ENCODE assay signal across 1 cellular context in the genomic region with DNA sequence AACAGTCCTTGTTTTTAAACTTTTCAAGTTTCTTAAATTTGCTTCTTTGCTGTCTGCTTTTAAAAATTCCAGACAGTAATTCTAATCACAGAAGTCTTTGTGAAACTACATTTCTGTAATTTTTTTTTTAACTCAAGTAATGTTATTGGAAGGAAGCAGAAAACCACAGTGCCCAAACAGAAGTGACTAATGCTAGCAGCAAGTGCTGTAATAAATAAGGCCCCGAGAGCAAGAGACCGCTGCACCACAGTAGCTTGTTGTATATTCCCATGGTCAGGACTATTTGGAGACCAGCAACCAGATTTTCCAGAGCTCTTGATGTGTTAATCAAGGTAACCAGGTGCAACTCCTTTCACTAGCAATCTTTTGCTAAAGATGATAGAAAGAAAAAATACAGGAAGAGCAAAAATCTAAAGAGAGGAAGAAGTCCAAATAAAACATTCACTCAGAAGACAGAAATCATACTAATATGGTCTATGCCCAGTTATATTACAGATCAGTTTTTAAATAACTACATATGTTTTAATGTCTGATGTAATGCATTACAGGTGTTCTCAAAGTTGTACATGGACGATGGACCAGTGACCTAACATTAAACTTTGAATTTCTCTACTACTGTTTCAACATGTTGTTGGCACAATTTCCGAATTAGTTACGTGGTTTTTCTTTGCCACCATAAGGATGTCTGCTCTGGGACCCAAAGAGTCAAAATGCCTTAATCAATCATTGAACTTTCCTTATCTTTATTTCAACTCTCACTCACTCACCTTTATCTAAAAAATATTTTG.
TF ChIP-seq lines count a peak whose summit lies in the region.

No MANE protein-coding gene starts in this region.

TF ChIP-seq in GM23338, 12 proteins besides CTCF, POLR2A, EP300 and RAD21 (continued from another document):
- TF ChIP-seq, protein P1, sequence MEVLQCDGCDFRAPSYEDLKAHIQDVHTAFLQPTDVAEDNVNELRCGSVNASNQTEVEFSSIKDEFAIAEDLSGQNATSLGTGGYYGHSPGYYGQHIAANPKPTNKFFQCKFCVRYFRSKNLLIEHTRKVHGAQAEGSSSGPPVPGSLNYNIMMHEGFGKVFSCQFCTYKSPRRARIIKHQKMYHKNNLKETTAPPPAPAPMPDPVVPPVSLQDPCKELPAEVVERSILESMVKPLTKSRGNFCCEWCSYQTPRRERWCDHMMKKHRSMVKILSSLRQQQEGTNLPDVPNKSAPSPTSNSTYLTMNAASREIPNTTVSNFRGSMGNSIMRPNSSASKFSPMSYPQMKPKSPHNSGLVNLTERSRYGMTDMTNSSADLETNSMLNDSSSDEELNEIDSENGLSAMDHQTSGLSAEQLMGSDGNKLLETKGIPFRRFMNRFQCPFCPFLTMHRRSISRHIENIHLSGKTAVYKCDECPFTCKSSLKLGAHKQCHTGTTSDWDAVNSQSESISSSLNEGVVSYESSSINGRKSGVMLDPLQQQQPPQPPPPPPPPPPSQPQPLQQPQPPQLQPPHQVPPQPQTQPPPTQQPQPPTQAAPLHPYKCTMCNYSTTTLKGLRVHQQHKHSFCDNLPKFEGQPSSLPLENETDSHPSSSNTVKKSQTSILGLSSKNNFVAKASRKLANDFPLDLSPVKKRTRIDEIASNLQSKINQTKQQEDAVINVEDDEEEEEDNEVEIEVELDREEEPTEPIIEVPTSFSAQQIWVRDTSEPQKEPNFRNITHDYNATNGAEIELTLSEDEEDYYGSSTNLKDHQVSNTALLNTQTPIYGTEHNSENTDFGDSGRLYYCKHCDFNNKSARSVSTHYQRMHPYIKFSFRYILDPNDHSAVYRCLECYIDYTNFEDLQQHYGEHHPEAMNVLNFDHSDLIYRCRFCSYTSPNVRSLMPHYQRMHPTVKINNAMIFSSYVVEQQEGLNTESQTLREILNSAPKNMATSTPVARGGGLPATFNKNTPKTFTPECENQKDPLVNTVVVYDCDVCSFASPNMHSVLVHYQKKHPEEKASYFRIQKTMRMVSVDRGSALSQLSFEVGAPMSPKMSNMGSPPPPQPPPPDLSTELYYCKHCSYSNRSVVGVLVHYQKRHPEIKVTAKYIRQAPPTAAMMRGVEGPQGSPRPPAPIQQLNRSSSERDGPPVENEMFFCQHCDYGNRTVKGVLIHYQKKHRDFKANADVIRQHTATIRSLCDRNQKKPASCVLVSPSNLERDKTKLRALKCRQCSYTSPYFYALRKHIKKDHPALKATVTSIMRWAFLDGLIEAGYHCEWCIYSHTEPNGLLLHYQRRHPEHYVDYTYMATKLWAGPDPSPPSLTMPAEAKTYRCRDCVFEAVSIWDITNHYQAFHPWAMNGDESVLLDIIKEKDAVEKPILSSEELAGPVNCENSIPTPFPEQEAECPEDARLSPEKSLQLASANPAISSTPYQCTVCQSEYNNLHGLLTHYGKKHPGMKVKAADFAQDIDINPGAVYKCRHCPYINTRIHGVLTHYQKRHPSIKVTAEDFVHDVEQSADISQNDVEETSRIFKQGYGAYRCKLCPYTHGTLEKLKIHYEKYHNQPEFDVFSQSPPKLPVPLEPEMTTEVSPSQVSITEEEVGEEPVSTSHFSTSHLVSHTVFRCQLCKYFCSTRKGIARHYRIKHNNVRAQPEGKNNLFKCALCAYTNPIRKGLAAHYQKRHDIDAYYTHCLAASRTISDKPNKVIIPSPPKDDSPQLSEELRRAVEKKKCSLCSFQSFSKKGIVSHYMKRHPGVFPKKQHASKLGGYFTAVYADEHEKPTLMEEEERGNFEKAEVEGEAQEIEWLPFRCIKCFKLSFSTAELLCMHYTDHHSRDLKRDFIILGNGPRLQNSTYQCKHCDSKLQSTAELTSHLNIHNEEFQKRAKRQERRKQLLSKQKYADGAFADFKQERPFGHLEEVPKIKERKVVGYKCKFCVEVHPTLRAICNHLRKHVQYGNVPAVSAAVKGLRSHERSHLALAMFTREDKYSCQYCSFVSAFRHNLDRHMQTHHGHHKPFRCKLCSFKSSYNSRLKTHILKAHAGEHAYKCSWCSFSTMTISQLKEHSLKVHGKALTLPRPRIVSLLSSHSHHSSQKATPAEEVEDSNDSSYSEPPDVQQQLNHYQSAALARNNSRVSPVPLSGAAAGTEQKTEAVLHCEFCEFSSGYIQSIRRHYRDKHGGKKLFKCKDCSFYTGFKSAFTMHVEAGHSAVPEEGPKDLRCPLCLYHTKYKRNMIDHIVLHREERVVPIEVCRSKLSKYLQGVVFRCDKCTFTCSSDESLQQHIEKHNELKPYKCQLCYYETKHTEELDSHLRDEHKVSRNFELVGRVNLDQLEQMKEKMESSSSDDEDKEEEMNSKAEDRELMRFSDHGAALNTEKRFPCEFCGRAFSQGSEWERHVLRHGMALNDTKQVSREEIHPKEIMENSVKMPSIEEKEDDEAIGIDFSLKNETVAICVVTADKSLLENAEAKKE (CRISPR knock-in tag; IDR thresholded peaks at IDR 0.05), result no peak
- TF ChIP-seq STAT1 (IDR thresholded peaks at IDR 0.05; ENCODE audit: unreplicated experiment), result no peak
